ENCODE assay signal across 1 cellular context in genomic region chr20:31664696-31665354, GRCh38.
A peak's percentile ranks its signal among the peaks of the same experiment; 100 is the strongest.
TF ChIP-seq lines count a peak whose summit lies in the region.

No MANE protein-coding gene starts in this region.

TF ChIP-seq in HepG2, 621 proteins besides CTCF, POLR2A, EP300 and RAD21 (continued from another document):
- TF ChIP-seq CERS6 (CRISPR knock-in tag; IDR thresholded peaks at IDR 0.05) (no peak), ZNF468 (CRISPR knock-in tag; IDR thresholded peaks at IDR 0.05) (no peak), CHD2 (IDR thresholded peaks at IDR 0.05; ENCODE audit: low read depth, low read length) (no peak), AGO2 (optimal IDR thresholded peaks at IDR 0.05; ENCODE audit: low read depth, low read length) (peak; percentile 97), ZEB1 (IDR thresholded peaks at IDR 0.05; ENCODE audit: insufficient replicate concordance, low read depth) (no peak), POGZ (CRISPR knock-in tag; IDR thresholded peaks at IDR 0.05) (0 out of 2 replicates have a peak, but pooled peaks have one; percentile 9), PHF20 (CRISPR knock-in tag; IDR thresholded peaks at IDR 0.05) (no peak), TBX2 (CRISPR knock-in tag; IDR thresholded peaks at IDR 0.05; ENCODE audit: borderline replicate concordance) (no peak), ZNF430 (CRISPR knock-in tag; IDR thresholded peaks at IDR 0.05) (no peak), BRCA1 (CRISPR knock-in tag; IDR thresholded peaks at IDR 0.05) (no peak), AHR (CRISPR knock-in tag; IDR thresholded peaks at IDR 0.05) (peak; percentile 24; the same call in 1 of the 2 replicates), ZNF235 (CRISPR knock-in tag; IDR thresholded peaks at IDR 0.05; ENCODE audit: borderline replicate concordance) (0 out of 2 replicates have a peak, but pooled peaks have one; percentile 65), DDIT3 (CRISPR knock-in tag; IDR thresholded peaks at IDR 0.05) (no peak), HDAC1 (CRISPR knock-in tag; IDR thresholded peaks at IDR 0.05) (no peak), ZNF556 (CRISPR knock-in tag; IDR thresholded peaks at IDR 0.05; ENCODE audit: borderline replicate concordance) (no peak), NAIF1 (CRISPR knock-in tag; IDR thresholded peaks at IDR 0.05; ENCODE audit: borderline replicate concordance) (no peak), KLF13 (CRISPR knock-in tag; IDR thresholded peaks at IDR 0.05) (no peak), RBM39 (IDR thresholded peaks at IDR 0.05; ENCODE audit: low read depth, low read length, poor library complexity, severe bottlenecking) (peak; percentile 80), ZNF234 (CRISPR knock-in tag; conservative IDR thresholded peaks at IDR 0.05) (no peak), ZNF639 (CRISPR knock-in tag; conservative IDR thresholded peaks at IDR 0.05) (no peak), SNRNP70 (IDR thresholded peaks at IDR 0.05; ENCODE audit: low read depth, low read length) (no peak), ZNF558 (CRISPR knock-in tag; IDR thresholded peaks at IDR 0.05; ENCODE audit: borderline replicate concordance) (no peak), ZNF10 (CRISPR knock-in tag; IDR thresholded peaks at IDR 0.05; ENCODE audit: borderline replicate concordance, low read depth) (no peak), RARG (CRISPR knock-in tag; IDR thresholded peaks at IDR 0.05; ENCODE audit: low read depth) (no peak), MLX (CRISPR knock-in tag; IDR thresholded peaks at IDR 0.05) (no peak), ZNF609 (CRISPR knock-in tag; IDR thresholded peaks at IDR 0.05; ENCODE audit: borderline replicate concordance) (0 out of 2 replicates have a peak, but pooled peaks have one; percentile 6), ZC3H4 (CRISPR knock-in tag; IDR thresholded peaks at IDR 0.05; ENCODE audit: borderline replicate concordance) (no peak), U2AF2 (IDR thresholded peaks at IDR 0.05; ENCODE audit: low read depth, low read length) (no peak), KDM3A (CRISPR knock-in tag; IDR thresholded peaks at IDR 0.05; ENCODE audit: low read depth) (no peak), HOXA3 (CRISPR knock-in tag; IDR thresholded peaks at IDR 0.05) (0 out of 2 replicates have a peak, but pooled peaks have one; percentile 7), NCOR1 (IDR thresholded peaks at IDR 0.05; ENCODE audit: borderline replicate concordance, low read length) (no peak), ETS1 (CRISPR knock-in tag; IDR thresholded peaks at IDR 0.05) (no peak), ZNF136 (CRISPR knock-in tag; IDR thresholded peaks at IDR 0.05; ENCODE audit: low read depth) (no peak), SOX13 (IDR thresholded peaks at IDR 0.05) (no peak), SOX13 (CRISPR knock-in tag; conservative IDR thresholded peaks at IDR 0.05 in 1 of 2, IDR thresholded peaks at IDR 0.05 in 1 of 2) (no peak), ZNF263 (CRISPR knock-in tag; IDR thresholded peaks at IDR 0.05) (no peak)
- TF ChIP-seq, protein P1, sequence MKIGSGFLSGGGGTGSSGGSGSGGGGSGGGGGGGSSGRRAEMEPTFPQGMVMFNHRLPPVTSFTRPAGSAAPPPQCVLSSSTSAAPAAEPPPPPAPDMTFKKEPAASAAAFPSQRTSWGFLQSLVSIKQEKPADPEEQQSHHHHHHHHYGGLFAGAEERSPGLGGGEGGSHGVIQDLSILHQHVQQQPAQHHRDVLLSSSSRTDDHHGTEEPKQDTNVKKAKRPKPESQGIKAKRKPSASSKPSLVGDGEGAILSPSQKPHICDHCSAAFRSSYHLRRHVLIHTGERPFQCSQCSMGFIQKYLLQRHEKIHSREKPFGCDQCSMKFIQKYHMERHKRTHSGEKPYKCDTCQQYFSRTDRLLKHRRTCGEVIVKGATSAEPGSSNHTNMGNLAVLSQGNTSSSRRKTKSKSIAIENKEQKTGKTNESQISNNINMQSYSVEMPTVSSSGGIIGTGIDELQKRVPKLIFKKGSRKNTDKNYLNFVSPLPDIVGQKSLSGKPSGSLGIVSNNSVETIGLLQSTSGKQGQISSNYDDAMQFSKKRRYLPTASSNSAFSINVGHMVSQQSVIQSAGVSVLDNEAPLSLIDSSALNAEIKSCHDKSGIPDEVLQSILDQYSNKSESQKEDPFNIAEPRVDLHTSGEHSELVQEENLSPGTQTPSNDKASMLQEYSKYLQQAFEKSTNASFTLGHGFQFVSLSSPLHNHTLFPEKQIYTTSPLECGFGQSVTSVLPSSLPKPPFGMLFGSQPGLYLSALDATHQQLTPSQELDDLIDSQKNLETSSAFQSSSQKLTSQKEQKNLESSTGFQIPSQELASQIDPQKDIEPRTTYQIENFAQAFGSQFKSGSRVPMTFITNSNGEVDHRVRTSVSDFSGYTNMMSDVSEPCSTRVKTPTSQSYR (CRISPR knock-in tag; IDR thresholded peaks at IDR 0.05; ENCODE audit: borderline replicate concordance), result no peak
- TF ChIP-seq, protein P2, sequence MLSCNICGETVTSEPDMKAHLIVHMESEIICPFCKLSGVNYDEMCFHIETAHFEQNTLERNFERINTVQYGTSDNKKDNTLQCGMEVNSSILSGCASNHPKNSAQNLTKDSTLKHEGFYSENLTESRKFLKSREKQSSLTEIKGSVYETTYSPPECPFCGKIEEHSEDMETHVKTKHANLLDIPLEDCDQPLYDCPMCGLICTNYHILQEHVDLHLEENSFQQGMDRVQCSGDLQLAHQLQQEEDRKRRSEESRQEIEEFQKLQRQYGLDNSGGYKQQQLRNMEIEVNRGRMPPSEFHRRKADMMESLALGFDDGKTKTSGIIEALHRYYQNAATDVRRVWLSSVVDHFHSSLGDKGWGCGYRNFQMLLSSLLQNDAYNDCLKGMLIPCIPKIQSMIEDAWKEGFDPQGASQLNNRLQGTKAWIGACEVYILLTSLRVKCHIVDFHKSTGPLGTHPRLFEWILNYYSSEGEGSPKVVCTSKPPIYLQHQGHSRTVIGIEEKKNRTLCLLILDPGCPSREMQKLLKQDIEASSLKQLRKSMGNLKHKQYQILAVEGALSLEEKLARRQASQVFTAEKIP (CRISPR knock-in tag; IDR thresholded peaks at IDR 0.05; ENCODE audit: borderline replicate concordance), result no peak
